Comparison of ENCODE assay signal across 2 cellular contexts in the genomic region with DNA sequence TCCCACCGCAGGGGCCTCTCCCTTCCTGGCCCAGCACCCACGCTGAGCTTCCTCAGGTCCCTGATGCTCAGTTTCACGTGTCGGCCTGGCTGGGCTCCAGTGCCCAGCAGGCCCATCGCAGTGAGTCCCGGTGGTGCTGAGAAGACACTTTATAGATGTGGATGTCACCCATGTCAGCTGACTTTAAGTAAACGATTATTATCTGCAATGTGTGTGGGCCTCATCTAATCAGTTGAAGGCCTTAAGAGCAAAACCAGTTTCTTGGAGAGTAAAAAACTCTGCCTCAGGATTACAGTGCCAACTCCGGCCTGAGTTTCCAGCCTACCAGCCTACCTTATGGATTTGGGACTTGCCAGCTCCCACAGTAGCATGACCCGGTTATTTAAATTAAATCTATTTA.
A peak's percentile ranks its signal among the peaks of the same experiment; 100 is the strongest.
TF ChIP-seq lines count a peak whose summit lies in the region.

No MANE protein-coding gene starts in this region.

TF ChIP-seq in HEK293, 187 proteins besides CTCF, POLR2A, EP300 and RAD21:
- peak; percentile 64; the same call in 1 of the 2 replicates for TF ChIP-seq ZNF10 (tag by site-specific recombination; IDR thresholded peaks at IDR 0.05)
- no peak for TF ChIP-seq ZNF18 (tag by site-specific recombination; IDR thresholded peaks at IDR 0.05)

TF ChIP-seq in K562, 482 proteins besides CTCF, POLR2A, EP300 and RAD21:
- TF ChIP-seq FOXA1 (IDR thresholded peaks at IDR 0.05; ENCODE audit: borderline replicate concordance) (no peak), ZNF134 (CRISPR knock-in tag; conservative IDR thresholded peaks at IDR 0.05) (peak; percentile 75)
